In the genomic region with DNA sequence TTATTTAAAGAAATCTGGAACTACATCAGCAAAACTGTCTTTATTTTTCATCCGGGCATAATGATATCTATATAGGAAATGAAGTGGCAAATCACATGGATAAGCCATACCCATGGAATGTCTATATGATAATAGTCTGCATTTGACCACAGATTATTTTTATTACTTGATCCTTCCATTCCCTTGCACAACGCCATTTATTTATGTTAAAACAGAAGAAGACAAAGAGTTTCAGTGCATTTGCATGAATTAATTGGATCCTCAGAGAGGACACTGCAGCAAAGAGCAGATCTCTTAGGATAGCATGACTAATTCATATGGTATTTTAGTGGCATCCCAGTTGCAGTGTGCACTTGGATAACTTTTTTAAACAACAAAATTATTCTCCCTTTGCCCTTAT, we compare ENCODE assay signal across 15 cellular contexts.
A peak's percentile ranks its signal among the peaks of the same experiment; 100 is the strongest.
DNase-seq lines count a peak whose midpoint lies in the region; ATAC-seq and TF ChIP-seq lines count a peak whose summit lies in the region.
"Had no signal": no experiment of that assay in that cellular context is flagged by ENCODE, and none has a peak within 500 bp of the region (broad histone marks: within the 10 kb centered on the region; RNA-seq: fewer than 3 reads in every experiment).

No MANE protein-coding gene starts in this region.

- H3K27me3 Mint-ChIP-seq in T-cell: no peaks in the 10 kb centered on the region

- no peak overlapping the region for H3K4me3 Mint-ChIP-seq in T-cell
- H3K4me3 Mint-ChIP-seq: nephron had no signal

- in situ Hi-C loops in HAP-1 (cut with MboI; ENCODE audit: low sequenced_read_pairs): no loop called here

- H3K36me3 Mint-ChIP-seq in T-cell: peaks cover 37% of the 10 kb centered on the region

- CTCF ChIA-PET in BJ (lab: Yijun Ruan, JAX): no interaction called here
- CTCF ChIA-PET in T-cell (lab: Charles Lee): no interaction called here

- no peaks in the 10 kb centered on the region for H3K9me3 Mint-ChIP-seq in T-cell

- H3K36me3 ChIP-seq in BJ (ENCODE audit: control insufficient read depth, insufficient read depth, low read length): no peaks in the 10 kb centered on the region
- H3K36me3 ChIP-seq in HAP-1 (replicated peaks): no peaks in the 10 kb centered on the region
- H3K36me3 ChIP-seq: sigmoid colon had no signal

- POLR2A ChIA-PET in BJ (lab: Charles Lee) (no interaction called here), T-cell (lab: Charles Lee) (no interaction called here)

- H3K27me3 ChIP-seq in BJ (ENCODE audit: control insufficient read depth, insufficient read depth, low read length) (no peaks in the 10 kb centered on the region), HAP-1 (ENCODE audit: low read depth) (no peaks in the 10 kb centered on the region)
- H3K27me3 ChIP-seq: sigmoid colon had no signal

- no peaks in the 10 kb centered on the region for H3K9me3 ChIP-seq in HAP-1
- H3K9me3 ChIP-seq: sigmoid colon had no signal

- TF ChIP-seq CTCF in BJ (IDR thresholded peaks at IDR 0.05; ENCODE audit: insufficient read depth, low read depth, low read length) (no peak), choroid plexus epithelial cell (conservative IDR thresholded peaks at IDR 0.05; ENCODE audit: low read depth, low read length) (no peak), GM20000 (IDR thresholded peaks at IDR 0.05; ENCODE audit: extremely low read depth, missing control alignments) (no peak)

- DNase-seq in BJ (ENCODE audit: low read depth): peak; percentile 9
- DNase-seq in M059J (ENCODE audit: low read depth): peak; percentile 65
- peak; percentile 78 for DNase-seq in choroid plexus epithelial cell (ENCODE audit: low read depth)
- peak; percentile 32 for DNase-seq in non-pigmented ciliary epithelial cell (ENCODE audit: low read depth)
- DNase-seq in NCI-H1436 treated with DMSO at 0.1 percent for 48 hours (lab: John Stamatoyannopoulos, UW): no peak
- DNase-seq in T-cell: no peak
- no peak for DNase-seq in HAP-1 (ENCODE audit: low spot score in 2 of 2)
- no peak for DNase-seq in GM20000 (ENCODE audit: low spot score)
- DNase-seq: COR-L47, glutamatergic neuron, NCI-H1417 treated with DMSO at 0.1 percent for 48 hours, NCI-H526, sigmoid colon had no signal

- H3K4me3 ChIP-seq in BJ (ENCODE audit: low read depth, low read length) (no peak overlapping the region), choroid plexus epithelial cell (ENCODE audit: low read depth, low read length) (no peak overlapping the region), HAP-1 (no peak overlapping the region)
- H3K4me3 ChIP-seq: coronary artery, sigmoid colon had no signal

- peaks cover 7% of the 10 kb centered on the region for H3K4me1 ChIP-seq in HAP-1

- H3K4me1 Mint-ChIP-seq in T-cell: no peaks in the 10 kb centered on the region
- H3K4me1 Mint-ChIP-seq: nephron had no signal

- H3K27ac Mint-ChIP-seq in T-cell: no peak overlapping the region
- H3K27ac Mint-ChIP-seq: nephron had no signal

- ATAC-seq in T-cell (replicated peaks in 1 of 4): no peak

Comparison
In these comparisons a context has a peak if more than half of its experiments do, and no peak if none do; other contexts are left out.
1. DNase-seq: peak in BJ (single experiment), M059J (single experiment), choroid plexus epithelial cell (single experiment) and non-pigmented ciliary epithelial cell (single experiment); none in NCI-H1436 treated with DMSO at 0.1 percent for 48 hours (single experiment), T-cell (0 of 34), HAP-1 (0 of 2) and GM20000 (single experiment).